Comparison of ENCODE assay signal across 23 cellular contexts in genomic region chr5:107023732-107024131, GRCh38.
"Had no signal": no experiment of that assay in that cellular context is flagged by ENCODE, and none has a peak within 500 bp of the region (broad histone marks: within the 10 kb centered on the region; RNA-seq: fewer than 3 reads in every experiment).

No MANE protein-coding gene starts in this region.

- H3K4me1 Mint-ChIP-seq: central memory CD8-positive, alpha-beta T cell; naive thymus-derived CD8-positive, alpha-beta T cell had no signal

- DNase-seq: activated CD4-positive, alpha-beta T cell treated with anti-CD3 and anti-CD28 coated beads for 48 hours; activated CD4-positive, alpha-beta T cell treated with anti-CD3 and anti-CD28 coated beads, Interleukin-2, amount 50 U/mL, for 48 hours; activated CD8-positive, alpha-beta memory T cell treated with anti-CD3 and anti-CD28 coated beads, Interleukin-2, amount 50 U/mL, for 4 hours; activated gamma-delta T cell treated with Interleukin-2 at 50 U/mL for 16 hours; activated naive CD4-positive, alpha-beta T cell treated with anti-CD3 and anti-CD28 coated beads, Interleukin-2, amount 50 U/mL, for 16 hours; activated T-cell treated with anti-CD3 and anti-CD28 coated beads, Interleukin-2, amount 50 U/mL, for 24 hours; amygdala; colonic mucosa; effector CD8-positive, alpha-beta T cell; islet precursor cell; naive thymus-derived CD8-positive, alpha-beta T cell; occipital lobe; posterior cingulate gyrus; right cardiac atrium; stimulated activated CD4-positive, alpha-beta T cell treated with anti-CD3 and anti-CD28 coated beads, Interleukin-2, amount 100 ng/mL, for 48 hours; stimulated activated naive CD4-positive, alpha-beta T cell treated with Interleukin-2 at 50 U/mL for 16 hours; T-helper 1 cell; testis; transverse colon had no signal

- H3K27ac ChIP-seq: colonic mucosa, testis, transverse colon had no signal

- H3K4me1 ChIP-seq: colonic mucosa, testis, transverse colon had no signal

- H3K4me3 Mint-ChIP-seq: activated T-cell treated with anti-CD3 and anti-CD28 coated beads, Interleukin-2, amount 50 U/mL, for 24 hours; central memory CD8-positive, alpha-beta T cell; mesothelial cell of epicardium; naive thymus-derived CD8-positive, alpha-beta T cell; neural crest cell had no signal

- H3K36me3 Mint-ChIP-seq: mesothelial cell of epicardium; naive thymus-derived CD8-positive, alpha-beta T cell had no signal

- ATAC-seq: esophagus mucosa; naive thymus-derived CD8-positive, alpha-beta T cell; right cardiac atrium had no signal

- H3K27me3 ChIP-seq: colonic mucosa, testis, transverse colon had no signal

- H3K36me3 ChIP-seq: colonic mucosa, transverse colon had no signal

- H3K27me3 Mint-ChIP-seq: activated T-cell treated with anti-CD3 and anti-CD28 coated beads, Interleukin-2, amount 50 U/mL, for 24 hours; naive thymus-derived CD8-positive, alpha-beta T cell had no signal

- H3K9me3 ChIP-seq: colonic mucosa, testis, transverse colon had no signal

- H3K27ac Mint-ChIP-seq: activated T-cell treated with anti-CD3 and anti-CD28 coated beads, Interleukin-2, amount 50 U/mL, for 24 hours; mesothelial cell of epicardium; naive thymus-derived CD8-positive, alpha-beta T cell had no signal

- H3K9me3 Mint-ChIP-seq: activated T-cell treated with anti-CD3 and anti-CD28 coated beads, Interleukin-2, amount 50 U/mL, for 24 hours; central memory CD8-positive, alpha-beta T cell; mesothelial cell of epicardium; neural crest cell had no signal

- H3K4me3 ChIP-seq: colonic mucosa, testis, transverse colon had no signal
